ENCODE assay signal across 8 cellular contexts in the genomic region with DNA sequence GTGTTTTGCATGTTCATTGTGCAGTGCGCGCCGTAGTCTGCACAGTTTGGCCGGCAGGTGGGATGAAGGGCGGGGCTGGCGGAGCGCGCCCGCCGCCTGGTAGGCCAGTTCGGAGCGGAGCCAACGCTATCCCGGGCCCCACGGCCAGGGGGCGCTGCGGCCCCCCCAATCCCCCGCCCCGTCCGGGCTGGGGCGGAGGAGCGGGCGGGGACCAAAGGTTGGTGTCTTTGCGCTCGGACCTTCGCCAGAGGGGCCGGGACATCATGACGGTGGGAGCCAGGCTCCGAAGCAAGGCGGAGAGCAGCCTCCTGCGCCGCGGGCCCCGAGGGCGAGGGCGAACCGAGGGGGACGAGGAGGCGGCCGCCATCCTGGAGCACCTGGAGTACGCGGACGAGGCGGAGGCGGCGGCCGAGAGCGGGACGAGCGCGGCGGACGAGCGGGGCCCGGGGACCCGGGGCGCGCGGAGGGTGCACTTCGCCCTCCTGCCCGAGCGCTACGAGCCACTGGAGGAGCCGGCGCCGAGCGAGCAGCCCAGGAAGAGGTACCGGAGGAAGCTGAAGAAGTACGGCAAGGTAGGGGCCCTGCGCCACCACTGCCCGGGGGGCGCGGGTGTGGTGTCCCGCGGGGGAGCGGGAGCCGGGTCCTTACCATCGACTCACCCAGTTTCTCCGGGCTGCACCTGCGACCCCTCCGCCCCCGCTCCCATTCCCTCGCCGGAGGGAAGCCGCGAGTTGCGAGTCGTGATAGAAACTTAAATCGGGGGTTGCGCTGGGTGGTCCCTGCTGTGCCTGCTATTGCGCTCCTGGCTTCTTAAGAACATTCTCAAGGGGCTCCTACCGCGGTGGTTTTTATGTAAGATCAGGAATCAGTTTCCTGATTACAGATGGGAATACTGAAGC. TPM values are rescaled to one million over a fixed set of nuclear protein-coding genes. Genes with fewer than 3 reads are reported as not detected.
DNase-seq lines count a peak whose midpoint lies in the region; ATAC-seq and TF ChIP-seq lines count a peak whose summit lies in the region.

A gene with protein sequence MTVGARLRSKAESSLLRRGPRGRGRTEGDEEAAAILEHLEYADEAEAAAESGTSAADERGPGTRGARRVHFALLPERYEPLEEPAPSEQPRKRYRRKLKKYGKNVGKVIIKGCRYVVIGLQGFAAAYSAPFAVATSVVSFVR (plus strand): TSS at position 224 of the 899 bp plus-strand sequence. CDS start 40 bp downstream, at position 264.

- H3K27me3 Mint-ChIP-seq in activated CD4-positive, alpha-beta memory T cell treated with anti-CD3 and anti-CD28 coated beads for 36 hours = peaks cover 8% of the 10 kb centered on the region
- H3K27me3 Mint-ChIP-seq in memory B cell = peaks cover 5% of the 10 kb centered on the region

- H3K4me1 ChIP-seq in A673 (ENCODE audit: insufficient read depth, low read length, poor library complexity, severe bottlenecking) = peaks cover 4% of the 10 kb centered on the region

- H3K27ac ChIP-seq in A673 (ENCODE audit: low read depth, low read length, poor library complexity, severe bottlenecking) = no peak within 1 kb of the TSS

- DNase-seq in A673 (ENCODE audit: low spot score) (peak; percentile 62), NCI-H2227 treated with DMSO at 0.1 percent for 48 hours (lab: John Stamatoyannopoulos, UW) (peak; percentile 72), ecto neural progenitor cell (ENCODE audit: low spot score) (peak; percentile 91), memory B cell (ENCODE audit: low spot score in 2 of 2) (peak; percentile 90 to 91)
- DNase-seq in activated CD4-positive, alpha-beta memory T cell treated with anti-CD3 and anti-CD28 coated beads for 36 hours = peak; percentile 85
- peak; percentile 46 for DNase-seq in stimulated activated CD8-positive, alpha-beta memory T cell treated with anti-CD3 and anti-CD28 coated beads, Interleukin-12 subunit alpha, Interleukin-12 subunit beta, amount 100 ng/mL, for 1 hour (ENCODE audit: low read depth)

- H3K4me1 Mint-ChIP-seq in activated CD4-positive, alpha-beta memory T cell treated with anti-CD3 and anti-CD28 coated beads for 36 hours (ENCODE audit: low read depth) = peaks cover 7% of the 10 kb centered on the region
- peaks cover 13% of the 10 kb centered on the region for H3K4me1 Mint-ChIP-seq in memory B cell

- H3K36me3 ChIP-seq in A673 (ENCODE audit: insufficient read depth, low read length, poor library complexity, severe bottlenecking) = no peaks in the 10 kb centered on the region

- peak; percentile 88 for TF ChIP-seq CTCF in A673 (conservative IDR thresholded peaks at IDR 0.05; ENCODE audit: low read depth, low read length)

- peak within 1 kb of the TSS; percentile 77 for H3K4me3 Mint-ChIP-seq in activated CD4-positive, alpha-beta memory T cell treated with anti-CD3 and anti-CD28 coated beads for 36 hours
- H3K4me3 Mint-ChIP-seq in memory B cell = peak within 1 kb of the TSS; percentile 97

- H3K4me3 ChIP-seq in A673 (ENCODE audit: low read depth, low read length, poor library complexity, severe bottlenecking) = peak within 1 kb of the TSS; percentile 49

- no peaks in the 10 kb centered on the region for H3K9me3 Mint-ChIP-seq in activated CD4-positive, alpha-beta memory T cell treated with anti-CD3 and anti-CD28 coated beads for 36 hours
- no peaks in the 10 kb centered on the region for H3K9me3 Mint-ChIP-seq in memory B cell

- no TSS peak for BruUV-seq in A673 (replicated peaks; lab: Mats Ljungman, UMichigan)

- H3K27me3 ChIP-seq in A673 (replicated peaks; ENCODE audit: insufficient read depth, low read depth, low read length, poor library complexity) = peaks cover 51% of the 10 kb centered on the region

- no peaks in the 10 kb centered on the region for H3K36me3 Mint-ChIP-seq in activated CD4-positive, alpha-beta memory T cell treated with anti-CD3 and anti-CD28 coated beads for 36 hours
- no peaks in the 10 kb centered on the region for H3K36me3 Mint-ChIP-seq in memory B cell

- ATAC-seq in GM18867 (IDR thresholded peaks at IDR 0.05; ENCODE audit: unreplicated experiment) = peak; percentile 95
- peak; percentile 94 for ATAC-seq in HG03066 (IDR thresholded peaks at IDR 0.05; ENCODE audit: low read depth, unreplicated experiment)
- peak; percentile 91 for ATAC-seq in memory B cell (ENCODE audit: low read depth)

- POLR2A ChIA-PET in A673 (lab: Charles Lee; ENCODE audit: low non-redundant PET) = no interaction called here
- POLR2A ChIA-PET in activated CD4-positive, alpha-beta memory T cell treated with anti-CD3 and anti-CD28 coated beads for 36 hours (lab: Charles Lee) = no interaction called here

- H3K9me3 ChIP-seq in A673 (ENCODE audit: low read depth, low read length, poor library complexity, severe bottlenecking) = no peaks in the 10 kb centered on the region

- CTCF ChIA-PET in A673 (lab: Charles Lee) = interaction anchor here (0.6 kb wide), 2 partner anchors 9 to 44 kb away, joined by 3 to 4 read pairs; no protein-coding TSS in a partner anchor
- CTCF ChIA-PET in activated CD4-positive, alpha-beta memory T cell treated with anti-CD3 and anti-CD28 coated beads for 36 hours (lab: Charles Lee) = no interaction called here

- no peak within 1 kb of the TSS for H3K27ac Mint-ChIP-seq in activated CD4-positive, alpha-beta memory T cell treated with anti-CD3 and anti-CD28 coated beads for 36 hours
- H3K27ac Mint-ChIP-seq in memory B cell = peak within 1 kb of the TSS; percentile 97

- intact Hi-C loops in A673 (cut with micrococcal nuclease; ENCODE audit: unreplicated experiment) = no loop called here
- intact Hi-C loops in activated CD4-positive, alpha-beta memory T cell treated with anti-CD3 and anti-CD28 coated beads for 36 hours (cut with micrococcal nuclease) = loop anchor here (1.0 to 5.0 kb wide), 5 partner anchors 10 to 418 kb away; a partner anchor contains a TSS

RNA-seq across cellular contexts. Expression of the gene that starts here (rescaled TPM):
- 0.11 and 0.44 TPM in 2 replicates for total RNA-seq in A673 (2021)
- under 1 TPM; 0.73 to 0.76 TPM for total RNA-seq in activated CD4-positive, alpha-beta memory T cell treated with anti-CD3 and anti-CD28 coated beads for 36 hours

Comparison
In these comparisons a context has a peak if more than half of its experiments do, and no peak if none do; other contexts are left out.
1. Peak in DNase-seq and H3K4me3 ChIP-seq in A673; RNA of the gene not detected or under 1 TPM.
2. Peak in DNase-seq in activated CD4-positive, alpha-beta memory T cell treated with anti-CD3 and anti-CD28 coated beads for 36 hours; RNA of the gene not detected or under 1 TPM.